ENCODE assay signal across 20 cellular contexts in genomic region chr20:59232618-59233017, GRCh38.
"Had no signal": no experiment of that assay in that cellular context is flagged by ENCODE, and none has a peak within 500 bp of the region (broad histone marks: within the 10 kb centered on the region; RNA-seq: fewer than 3 reads in every experiment).

No MANE protein-coding gene starts in this region.

- H3K36me3 Mint-ChIP-seq: WTC11 had no signal

- H3K27me3 Mint-ChIP-seq: naive thymus-derived CD4-positive, alpha-beta T cell; stimulated activated naive B cell treated with anti-CD40 and anti-IgM and Interleukin-4, amounts not matched to agents 10 μg/mL and 1 μg/mL and 100 μg/mL, for 72 hours had no signal

- ATAC-seq: activated T-cell treated with anti-CD3 and anti-CD28 coated beads, Interleukin-2, amount 50 U/mL, for 4 hours; left lobe of liver; lower lobe of right lung; naive thymus-derived CD4-positive, alpha-beta T cell; sciatic nerve; stimulated activated naive B cell treated with anti-CD40 and anti-IgM and Interleukin-4, amounts not matched to agents 10 μg/mL and 1 μg/mL and 100 μg/mL, for 72 hours; WTC11 had no signal

- H3K36me3 ChIP-seq: cardiac muscle cell, lower lobe of right lung had no signal

- H3K27me3 ChIP-seq: cardiac muscle cell had no signal

- H3K4me1 Mint-ChIP-seq: neural crest cell, WTC11 had no signal

- H3K4me1 ChIP-seq: lower lobe of right lung had no signal

- H3K9me3 ChIP-seq: lower lobe of right lung had no signal

- DNase-seq: activated CD4-positive, alpha-beta T cell treated with anti-CD3 and anti-CD28 coated beads, Interleukin-2, amount 50 U/mL, for 48 hours; activated CD8-positive, alpha-beta memory T cell treated with anti-CD3 and anti-CD28 coated beads, Interleukin-2, amount 50 U/mL, for 48 hours; activated effector memory CD4-positive, alpha-beta T cell treated with Interleukin-2 at 50 U/mL for 16 hours; activated naive CD4-positive, alpha-beta T cell treated with anti-CD3 and anti-CD28 coated beads for 36 hours; activated T-cell treated with anti-CD3 and anti-CD28 coated beads, Interleukin-2, amount 50 U/mL, for 4 hours; effector CD4-positive, alpha-beta T cell; foreskin fibroblast; lower lobe of right lung; naive thymus-derived CD4-positive, alpha-beta T cell; occipital lobe; stimulated activated CD4-positive, alpha-beta T cell treated with anti-CD3 and anti-CD28 coated beads, Interleukin-15, amount 100 ng/mL, for 24 hours; stimulated activated naive B cell treated with anti-CD40 and anti-IgM and Interleukin-4, amounts not matched to agents 10 μg/mL and 1 μg/mL and 100 μg/mL, for 72 hours; T-helper 9 cell had no signal

- H3K27ac ChIP-seq: cardiac muscle cell, lower lobe of right lung had no signal

- H3K4me3 ChIP-seq: cardiac muscle cell, lower lobe of right lung, smooth muscle cell had no signal

- H3K4me3 Mint-ChIP-seq: activated naive CD4-positive, alpha-beta T cell treated with anti-CD3 and anti-CD28 coated beads for 36 hours; activated T-cell treated with anti-CD3 and anti-CD28 coated beads, Interleukin-2, amount 50 U/mL, for 4 hours; dendritic cell treated with granulocyte-macrophage colony-stimulating factor and Interleukin-4, amounts not matched to agents 40 ng/mL and 50 ng/mL, for 4 days; naive thymus-derived CD4-positive, alpha-beta T cell; neural crest cell; stimulated activated naive B cell treated with anti-CD40 and anti-IgM and Interleukin-4, amounts not matched to agents 10 μg/mL and 1 μg/mL and 100 μg/mL, for 72 hours; WTC11 had no signal

- H3K27ac Mint-ChIP-seq: activated naive CD4-positive, alpha-beta T cell treated with anti-CD3 and anti-CD28 coated beads for 36 hours; dendritic cell treated with granulocyte-macrophage colony-stimulating factor and Interleukin-4, amounts not matched to agents 40 ng/mL and 50 ng/mL, for 4 days; WTC11 had no signal

- H3K4me2 ChIP-seq: smooth muscle cell had no signal

- H3K9me3 Mint-ChIP-seq: activated naive CD4-positive, alpha-beta T cell treated with anti-CD3 and anti-CD28 coated beads for 36 hours had no signal
